In the genomic region with DNA sequence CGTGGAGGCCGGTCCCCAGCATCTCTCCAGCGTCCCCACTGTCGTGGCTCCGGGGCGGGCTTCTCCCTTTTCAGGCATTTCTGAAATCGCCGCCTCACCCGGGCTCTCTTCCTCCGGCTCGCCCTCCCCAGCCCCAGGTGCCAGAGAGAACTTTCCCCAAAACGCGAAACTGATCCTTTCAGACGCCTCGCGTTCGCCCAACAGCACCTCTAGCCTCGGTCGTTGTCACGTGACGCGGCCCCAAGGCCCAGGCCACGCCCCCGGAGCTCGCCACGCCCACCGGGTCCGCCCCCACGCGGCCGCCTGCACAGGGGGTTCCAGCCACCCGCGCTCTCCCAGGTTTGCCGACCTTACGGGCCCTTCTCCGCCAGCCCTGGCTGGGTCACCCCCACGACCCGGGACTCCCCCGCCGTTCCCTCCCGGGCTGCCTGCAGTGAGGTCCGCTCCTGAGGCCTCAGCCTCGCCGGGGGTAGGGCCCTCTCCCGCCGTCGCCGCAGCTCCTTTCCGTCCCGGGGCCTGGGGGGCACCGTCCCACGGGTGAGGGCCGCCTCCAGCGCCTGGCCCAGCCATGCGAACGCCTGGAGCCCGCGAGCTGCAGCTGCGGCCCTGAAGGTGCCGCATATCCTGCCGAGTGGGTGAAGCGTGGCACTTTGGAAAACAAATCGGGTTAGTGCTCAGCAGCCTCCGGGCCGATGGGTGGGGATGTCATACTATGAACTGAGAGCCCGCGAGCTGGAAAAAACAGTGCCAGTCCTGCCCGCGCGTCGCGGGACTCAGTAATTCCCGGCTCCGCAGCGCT, we compare ENCODE assay signal across 8 cellular contexts. TPM values are rescaled to one million over a fixed set of nuclear protein-coding genes. Genes with fewer than 3 reads are reported as not detected.
A peak's percentile ranks its signal among the peaks of the same experiment; 100 is the strongest.
DNase-seq lines count a peak whose midpoint lies in the region; ATAC-seq and TF ChIP-seq lines count a peak whose summit lies in the region.

No MANE protein-coding gene starts in this region.

- peak overlapping the region; percentile 84 for H3K9ac ChIP-seq in mesenchymal stem cell (ENCODE audit: low read length)

- POLR2A ChIA-PET in activated CD8-positive, alpha-beta T cell treated with anti-CD3 and anti-CD28 coated beads for 36 hours (lab: Charles Lee), result interaction anchor here (0.9 to 2.2 kb wide), 14 partner anchors 10 to 310 kb away, joined by 3 to 20 read pairs (median 4); a partner anchor contains a TSS

- H3K27ac ChIP-seq in effector memory CD4-positive, alpha-beta T cell (ENCODE audit: insufficient read depth, low read length, poor library complexity, severe bottlenecking), result no peak overlapping the region
- H3K27ac ChIP-seq in mesenchymal stem cell (ENCODE audit: low read length, poor library complexity, severe bottlenecking), result peak overlapping the region; percentile 37

- peaks cover 8% of the 10 kb centered on the region for H3K4me1 Mint-ChIP-seq in activated CD8-positive, alpha-beta T cell treated with anti-CD3 and anti-CD28 coated beads for 36 hours (ENCODE audit: low read depth)

- H3K36me3 Mint-ChIP-seq in activated CD8-positive, alpha-beta T cell treated with anti-CD3 and anti-CD28 coated beads for 36 hours (ENCODE audit: low read depth), result no peaks in the 10 kb centered on the region

- peak; percentile 34 to 91 (median 83) for DNase-seq in C1 segment of cervical spinal cord (lab: John Stamatoyannopoulos, UW)
- DNase-seq in NCI-H748 treated with DMSO at 0.1 percent for 48 hours (lab: John Stamatoyannopoulos, UW), result peak; percentile 33
- peak; percentile 94 for DNase-seq in activated CD8-positive, alpha-beta T cell treated with anti-CD3 and anti-CD28 coated beads for 36 hours
- peak; percentile 86 to 89 (median 88) for DNase-seq in effector memory CD4-positive, alpha-beta T cell
- peak; percentile 83 for DNase-seq in mesenchymal stem cell
- peak; percentile 89 for DNase-seq in stimulated activated CD8-positive, alpha-beta memory T cell treated with anti-CD3 and anti-CD28 coated beads, Interleukin-15, amount 100 ng/mL, for 1 hour (ENCODE audit: low read depth)

- H2AK5ac ChIP-seq in mesenchymal stem cell (ENCODE audit: low read length, severe bottlenecking), result no peak overlapping the region

- H3K27me3 Mint-ChIP-seq in activated CD8-positive, alpha-beta T cell treated with anti-CD3 and anti-CD28 coated beads for 36 hours, result no peaks in the 10 kb centered on the region

- peak overlapping the region; percentile 69 for H3K4me3 ChIP-seq in effector memory CD4-positive, alpha-beta T cell (ENCODE audit: insufficient read depth, low read depth, low read length, poor library complexity, severe bottlenecking)
- peak overlapping the region; percentile 68 to 86 for H3K4me3 ChIP-seq in mesenchymal stem cell (ENCODE audit: insufficient read depth in 1 of 2, low read depth in 1 of 2, low read length in 2 of 2)

- H3K4me2 ChIP-seq in mesenchymal stem cell (ENCODE audit: low read length, poor library complexity, severe bottlenecking), result peak overlapping the region; percentile 73

- H3K4me3 Mint-ChIP-seq in activated CD8-positive, alpha-beta T cell treated with anti-CD3 and anti-CD28 coated beads for 36 hours, result peak overlapping the region; percentile 86

- H3K9me3 ChIP-seq in effector memory CD4-positive, alpha-beta T cell (ENCODE audit: control insufficient read depth, low read length), result no peaks in the 10 kb centered on the region
- H3K9me3 ChIP-seq in mesenchymal stem cell (ENCODE audit: control insufficient read depth, low read length), result no peaks in the 10 kb centered on the region

- CTCF ChIA-PET in activated CD8-positive, alpha-beta T cell treated with anti-CD3 and anti-CD28 coated beads for 36 hours (lab: Charles Lee), result interaction anchor here (0.9 to 2.8 kb wide), 13 partner anchors 10 to 250 kb away, joined by 3 to 22 read pairs (median 4); a partner anchor contains a TSS

- H4K91ac ChIP-seq in mesenchymal stem cell (ENCODE audit: low read length), result peak overlapping the region; percentile 53

- TF ChIP-seq POLR2A in GM19099 (IDR thresholded peaks at IDR 0.05; ENCODE audit: extremely low read depth, insufficient read length, low read depth), result peak; percentile 50

- H3K14ac ChIP-seq in mesenchymal stem cell (ENCODE audit: low read length in 2 of 2), result peak overlapping the region in 1 of 2 experiments; percentile 82

- peak overlapping the region; percentile 85 for H4K8ac ChIP-seq in mesenchymal stem cell (ENCODE audit: low read length)

- H3K4ac ChIP-seq in mesenchymal stem cell (ENCODE audit: low read depth in 1 of 2, low read length in 2 of 2), result peak overlapping the region in 1 of 2 experiments; percentile 82

- H2BK15ac ChIP-seq in mesenchymal stem cell (ENCODE audit: low read depth, poor library complexity, severe bottlenecking), result peak overlapping the region; percentile 71

- TF ChIP-seq CTCF in activated CD8-positive, alpha-beta T cell treated with anti-CD3 and anti-CD28 coated beads for 36 hours (IDR thresholded peaks at IDR 0.05), result no peak

- ATAC-seq in HG03342 (IDR thresholded peaks at IDR 0.05; ENCODE audit: unreplicated experiment), result peak; percentile 96
- peak; percentile 96 for ATAC-seq in activated CD8-positive, alpha-beta T cell treated with anti-CD3 and anti-CD28 coated beads for 36 hours

- H2BK120ac ChIP-seq in mesenchymal stem cell (ENCODE audit: low read depth, low read length), result peak overlapping the region; percentile 44

- peak overlapping the region; percentile 37 to 84 for H3K18ac ChIP-seq in mesenchymal stem cell (ENCODE audit: low read depth in 1 of 2, low read length in 2 of 2)

- H3K4me1 ChIP-seq in effector memory CD4-positive, alpha-beta T cell (ENCODE audit: control insufficient read depth, insufficient read depth, low read length, poor library complexity, severe bottlenecking), result no peaks in the 10 kb centered on the region
- peaks cover 10% of the 10 kb centered on the region for H3K4me1 ChIP-seq in mesenchymal stem cell (ENCODE audit: control insufficient read depth, insufficient read depth, low read depth, low read length)

- H2BK12ac ChIP-seq in mesenchymal stem cell (ENCODE audit: low read length in 2 of 2), result peak overlapping the region in 1 of 2 experiments; percentile 45

- H3K23ac ChIP-seq in mesenchymal stem cell (ENCODE audit: low read length in 2 of 2), result no peak overlapping the region

- intact Hi-C loops in activated CD8-positive, alpha-beta T cell treated with anti-CD3 and anti-CD28 coated beads for 36 hours (cut with micrococcal nuclease), result no loop called here

- 1% methylated on average over 69 of the region's 75 CpGs for WGBS in mesenchymal stem cell

- H3K27ac Mint-ChIP-seq in activated CD8-positive, alpha-beta T cell treated with anti-CD3 and anti-CD28 coated beads for 36 hours, result peak overlapping the region; percentile 81

- no peaks in the 10 kb centered on the region for H3K36me3 ChIP-seq in effector memory CD4-positive, alpha-beta T cell (ENCODE audit: control insufficient read depth, insufficient read depth, low read length)
- H3K36me3 ChIP-seq in mesenchymal stem cell (ENCODE audit: control insufficient read depth in 1 of 2, insufficient read depth in 2 of 2, low read depth in 1 of 2, low read length in 2 of 2), result no peaks in the 10 kb centered on the region

- no peaks in the 10 kb centered on the region for H3K27me3 ChIP-seq in effector memory CD4-positive, alpha-beta T cell (replicated peaks; ENCODE audit: control insufficient read depth, insufficient read depth, low read length, poor library complexity, severe bottlenecking)
- no peaks in the 10 kb centered on the region for H3K27me3 ChIP-seq in mesenchymal stem cell (ENCODE audit: control insufficient read depth in 1 of 2, insufficient read depth in 1 of 2, low read length in 2 of 2)

- no peak overlapping the region for H2BK5ac ChIP-seq in mesenchymal stem cell (ENCODE audit: low read depth, low read length, poor library complexity, severe bottlenecking)

- no peaks in the 10 kb centered on the region for H3K79me1 ChIP-seq in mesenchymal stem cell (replicated peaks; ENCODE audit: low read length, poor library complexity, severe bottlenecking)

- peak overlapping the region; percentile 91 for H2AFZ ChIP-seq in mesenchymal stem cell (ENCODE audit: low read depth, low read length)

- H3K9me3 Mint-ChIP-seq in activated CD8-positive, alpha-beta T cell treated with anti-CD3 and anti-CD28 coated beads for 36 hours, result no peaks in the 10 kb centered on the region

RNA-seq across cellular contexts. Expression of a gene that starts 21.0 kb away (rescaled TPM):
- 100 to 1,000 TPM; 287 to 308 TPM for total RNA-seq in activated CD8-positive, alpha-beta T cell treated with anti-CD3 and anti-CD28 coated beads for 36 hours
- 591 TPM for polyA plus RNA-seq in mesenchymal stem cell (2013, experiment 1 of 2)
- polyA plus RNA-seq in mesenchymal stem cell (2013, experiment 2 of 2), result 615 TPM

Comparison
In these comparisons a context has a peak if more than half of its experiments do, and no peak if none do; other contexts are left out.
1. DNase-seq: peak in every context shown above with its lines; median percentile 94 in activated CD8-positive, alpha-beta T cell treated with anti-CD3 and anti-CD28 coated beads for 36 hours; 89 in stimulated activated CD8-positive, alpha-beta memory T cell treated with anti-CD3 and anti-CD28 coated beads, Interleukin-15, amount 100 ng/mL, for 1 hour; 88 in effector memory CD4-positive, alpha-beta T cell; 83 in C1 segment of cervical spinal cord; 83 in mesenchymal stem cell; 33 in NCI-H748 treated with DMSO at 0.1 percent for 48 hours.